1 cellular context compared by ENCODE assay signal in genomic region chr11:9613118-9613829, GRCh38.
A peak's percentile ranks its signal among the peaks of the same experiment; 100 is the strongest.
TF ChIP-seq lines count a peak whose summit lies in the region.

No MANE protein-coding gene starts in this region.

TF ChIP-seq in HepG2, 621 proteins besides CTCF, POLR2A, EP300 and RAD21 (continued from another document and continues in another):
- TF ChIP-seq ZNF407 (CRISPR knock-in tag; IDR thresholded peaks at IDR 0.05; ENCODE audit: not compliant biosample characterization) (peak; percentile 16), HOXA3 (CRISPR knock-in tag; IDR thresholded peaks at IDR 0.05) (peak; percentile 66; the same call in 1 of the 2 replicates), TP53 (CRISPR knock-in tag; conservative IDR thresholded peaks at IDR 0.05) (peak; percentile 62; the same call in 1 of the 2 replicates), HMGXB3 (CRISPR knock-in tag; IDR thresholded peaks at IDR 0.05; ENCODE audit: borderline replicate concordance) (0 out of 2 replicates have a peak, but pooled peaks have one; percentile 48), ZNF205 (CRISPR knock-in tag; IDR thresholded peaks at IDR 0.05) (0 out of 2 replicates have a peak, but pooled peaks have one; percentile 57), REL (CRISPR knock-in tag; conservative IDR thresholded peaks at IDR 0.05) (no peak), ZNF605 (CRISPR knock-in tag; IDR thresholded peaks at IDR 0.05) (peak; percentile 76; the same call in 1 of the 2 replicates), PHB2 (IDR thresholded peaks at IDR 0.05; ENCODE audit: partially characterized antibody) (no peak), SOX5 (CRISPR knock-in tag; IDR thresholded peaks at IDR 0.05; ENCODE audit: borderline replicate concordance) (peak; percentile 65; the same call in 1 of the 2 replicates), ZNF879 (CRISPR knock-in tag; IDR thresholded peaks at IDR 0.05) (no peak), ZNF569 (CRISPR knock-in tag; IDR thresholded peaks at IDR 0.05; ENCODE audit: borderline replicate concordance) (no peak), ZNF770 (CRISPR knock-in tag; IDR thresholded peaks at IDR 0.05) (no peak), GFI1 (CRISPR knock-in tag; IDR thresholded peaks at IDR 0.05; ENCODE audit: borderline replicate concordance) (no peak; the same call in 1 of the 2 replicates), ZNF331 (CRISPR knock-in tag; IDR thresholded peaks at IDR 0.05) (peak; percentile 63), ETV5 (CRISPR knock-in tag; IDR thresholded peaks at IDR 0.05; ENCODE audit: borderline replicate concordance) (no peak; the same call in 1 of the 2 replicates), EED (CRISPR knock-in tag; IDR thresholded peaks at IDR 0.05) (0 out of 2 replicates have a peak, but pooled peaks have one; percentile 47), MLLT10 (CRISPR knock-in tag; IDR thresholded peaks at IDR 0.05) (no peak), RFXANK (CRISPR knock-in tag; IDR thresholded peaks at IDR 0.05) (no peak), MIXL1 (CRISPR knock-in tag; IDR thresholded peaks at IDR 0.05) (peak; percentile 25; the same call in 1 of the 2 replicates), HHEX (CRISPR knock-in tag; IDR thresholded peaks at IDR 0.05) (no peak), KMT2B (CRISPR knock-in tag; IDR thresholded peaks at IDR 0.05) (no peak), CBX5 (CRISPR knock-in tag; IDR thresholded peaks at IDR 0.05; ENCODE audit: borderline replicate concordance) (peak; percentile 66; the same call in 1 of the 2 replicates), ATF2 (CRISPR knock-in tag; IDR thresholded peaks at IDR 0.05) (peak; percentile 100), ZNF703 (CRISPR knock-in tag; IDR thresholded peaks at IDR 0.05; ENCODE audit: borderline replicate concordance) (peak; percentile 60; the same call in 1 of the 2 replicates), SUZ12 (IDR thresholded peaks at IDR 0.05; ENCODE audit: low read depth, low read length) (no peak)
- TF ChIP-seq, protein P1, sequence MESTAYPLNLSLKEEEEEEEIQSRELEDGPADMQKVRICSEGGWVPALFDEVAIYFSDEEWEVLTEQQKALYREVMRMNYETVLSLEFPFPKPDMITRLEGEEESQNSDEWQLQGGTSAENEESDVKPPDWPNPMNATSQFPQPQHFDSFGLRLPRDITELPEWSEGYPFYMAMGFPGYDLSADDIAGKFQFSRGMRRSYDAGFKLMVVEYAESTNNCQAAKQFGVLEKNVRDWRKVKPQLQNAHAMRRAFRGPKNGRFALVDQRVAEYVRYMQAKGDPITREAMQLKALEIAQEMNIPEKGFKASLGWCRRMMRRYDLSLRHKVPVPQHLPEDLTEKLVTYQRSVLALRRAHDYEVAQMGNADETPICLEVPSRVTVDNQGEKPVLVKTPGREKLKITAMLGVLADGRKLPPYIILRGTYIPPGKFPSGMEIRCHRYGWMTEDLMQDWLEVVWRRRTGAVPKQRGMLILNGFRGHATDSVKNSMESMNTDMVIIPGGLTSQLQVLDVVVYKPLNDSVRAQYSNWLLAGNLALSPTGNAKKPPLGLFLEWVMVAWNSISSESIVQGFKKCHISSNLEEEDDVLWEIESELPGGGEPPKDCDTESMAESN (CRISPR knock-in tag; conservative IDR thresholded peaks at IDR 0.05): no peak
- TF ChIP-seq, protein P2, sequence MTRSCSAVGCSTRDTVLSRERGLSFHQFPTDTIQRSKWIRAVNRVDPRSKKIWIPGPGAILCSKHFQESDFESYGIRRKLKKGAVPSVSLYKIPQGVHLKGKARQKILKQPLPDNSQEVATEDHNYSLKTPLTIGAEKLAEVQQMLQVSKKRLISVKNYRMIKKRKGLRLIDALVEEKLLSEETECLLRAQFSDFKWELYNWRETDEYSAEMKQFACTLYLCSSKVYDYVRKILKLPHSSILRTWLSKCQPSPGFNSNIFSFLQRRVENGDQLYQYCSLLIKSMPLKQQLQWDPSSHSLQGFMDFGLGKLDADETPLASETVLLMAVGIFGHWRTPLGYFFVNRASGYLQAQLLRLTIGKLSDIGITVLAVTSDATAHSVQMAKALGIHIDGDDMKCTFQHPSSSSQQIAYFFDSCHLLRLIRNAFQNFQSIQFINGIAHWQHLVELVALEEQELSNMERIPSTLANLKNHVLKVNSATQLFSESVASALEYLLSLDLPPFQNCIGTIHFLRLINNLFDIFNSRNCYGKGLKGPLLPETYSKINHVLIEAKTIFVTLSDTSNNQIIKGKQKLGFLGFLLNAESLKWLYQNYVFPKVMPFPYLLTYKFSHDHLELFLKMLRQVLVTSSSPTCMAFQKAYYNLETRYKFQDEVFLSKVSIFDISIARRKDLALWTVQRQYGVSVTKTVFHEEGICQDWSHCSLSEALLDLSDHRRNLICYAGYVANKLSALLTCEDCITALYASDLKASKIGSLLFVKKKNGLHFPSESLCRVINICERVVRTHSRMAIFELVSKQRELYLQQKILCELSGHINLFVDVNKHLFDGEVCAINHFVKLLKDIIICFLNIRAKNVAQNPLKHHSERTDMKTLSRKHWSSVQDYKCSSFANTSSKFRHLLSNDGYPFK (CRISPR knock-in tag; IDR thresholded peaks at IDR 0.05; ENCODE audit: borderline replicate concordance): peak; percentile 73; the same call in 1 of the 2 replicates
- TF ChIP-seq, protein P3, sequence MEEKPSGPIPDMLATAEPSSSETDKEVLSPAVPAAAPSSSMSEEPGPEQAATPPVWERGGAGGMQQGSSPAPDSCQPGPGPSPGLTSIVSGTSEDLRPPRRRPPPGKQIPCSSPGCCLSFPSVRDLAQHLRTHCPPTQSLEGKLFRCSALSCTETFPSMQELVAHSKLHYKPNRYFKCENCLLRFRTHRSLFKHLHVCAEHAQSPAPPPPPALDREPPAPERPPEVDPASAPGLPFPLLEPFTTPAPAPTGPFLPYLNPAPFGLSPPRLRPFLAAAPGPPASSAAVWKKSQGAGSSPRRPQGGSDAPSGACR (CRISPR knock-in tag; IDR thresholded peaks at IDR 0.05): peak; percentile 1; the same call in 1 of the 2 replicates
